Comparison of ENCODE assay signal across 8 cellular contexts in the genomic region with DNA sequence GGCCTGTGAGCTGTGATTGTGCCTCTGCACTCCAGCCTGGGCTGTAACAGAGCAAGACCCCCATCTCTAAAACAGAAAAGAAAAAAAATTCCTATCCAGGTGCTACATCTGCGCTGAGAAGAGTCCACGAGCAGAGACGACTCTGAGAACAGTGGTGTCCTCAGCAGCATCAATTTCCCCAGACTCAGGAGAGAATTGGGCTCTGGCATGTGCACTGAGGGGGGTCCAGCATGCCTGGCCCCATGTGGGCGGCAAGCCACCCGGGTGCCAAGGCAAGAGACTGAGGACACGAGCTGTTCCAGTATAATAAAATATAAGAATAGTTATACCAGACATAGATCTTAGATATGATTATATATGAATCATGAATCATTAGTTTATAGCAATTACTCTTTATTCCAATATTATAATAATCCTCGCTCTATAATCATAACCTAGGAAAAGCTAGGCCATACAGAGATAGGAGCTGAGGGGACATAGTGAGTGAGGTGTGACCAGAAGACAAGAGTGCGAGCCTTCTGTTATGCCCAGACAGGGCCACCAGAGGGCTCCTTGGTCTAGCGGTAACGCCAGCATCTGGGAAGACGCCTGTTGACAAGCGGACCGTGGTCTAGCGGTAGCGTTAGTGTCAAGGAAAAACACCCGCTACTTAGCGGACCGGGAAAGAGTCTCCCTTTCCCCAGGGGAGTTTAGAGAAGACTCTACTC. TPM values are rescaled to one million over a fixed set of nuclear protein-coding genes. Genes with fewer than 3 reads are reported as not detected.
DNase-seq lines count a peak whose midpoint lies in the region; FAIRE-seq and TF ChIP-seq lines count a peak whose summit lies in the region.
"Not testable (repeated sequence)": the region's sequence is repeated elsewhere in the genome, so short reads cannot be mapped to it uniquely, and the experiment has no call there.

No MANE protein-coding gene starts in this region.

- H3K4ac ChIP-seq in H1 (replicated peaks; ENCODE audit: insufficient read length, low read depth, low read length), result not testable (repeated sequence)

- H4K91ac ChIP-seq in H1 (replicated peaks; ENCODE audit: insufficient read length, low read length), result not testable (repeated sequence)

- H4K20me1 ChIP-seq in H1 (replicated peaks in 1 of 2; ENCODE audit: control insufficient read depth in 1 of 2, insufficient read depth in 2 of 2, low read length in 2 of 2), result peaks cover 5 to 22% of the 10 kb centered on the region in 2 experiments

- H2BK120ac ChIP-seq in H1 (replicated peaks; ENCODE audit: low read depth, low read length), result not testable (repeated sequence)

- not testable (repeated sequence) for H3K79me1 ChIP-seq in H1 (ENCODE audit: low read depth, low read length)

- not testable (repeated sequence) for H3K23ac ChIP-seq in H1 (ENCODE audit: insufficient read length)

- not testable (repeated sequence) for H2BK12ac ChIP-seq in H1 (ENCODE audit: low read depth, low read length)

- not testable (repeated sequence) for H2BK15ac ChIP-seq in H1 (ENCODE audit: low read length)

- H2AK5ac ChIP-seq in H1 (ENCODE audit: low read depth, low read length), result not testable (repeated sequence)

- TF ChIP-seq CTCF in AG09319 (IDR thresholded peaks at IDR 0.05; ENCODE audit: low read depth, low read length) (peak; percentile 34), GM12873 (IDR thresholded peaks at IDR 0.05; ENCODE audit: insufficient read depth, low read depth, low read length, missing control alignments) (peak; percentile 53), H1 (IDR thresholded peaks at IDR 0.05; ENCODE audit: control extremely low read depth in 1 of 3, insufficient read depth in 1 of 3, low read depth in 1 of 3, low read length in 3 of 3) (peak; percentile 15 to 44 (median 24); a peak in 3 of 4 replicates), kidney epithelial cell (IDR thresholded peaks at IDR 0.05; ENCODE audit: insufficient read depth, low read length, poor library complexity, severe bottlenecking) (peak; percentile 36), retinal pigment epithelial cell (conservative IDR thresholded peaks at IDR 0.05; ENCODE audit: low read depth, low read length) (peak; percentile 47)

- FAIRE-seq in H1 (lab: Jason Lieb, UNC), result peak; percentile 24

- not testable (repeated sequence) for H3K27ac Mint-ChIP-seq in activated T-cell treated with anti-CD3 and anti-CD28 coated beads, Interleukin-2, amount 50 U/mL, for 24 hours

- not testable (repeated sequence) for TF ChIP-seq EP300 in H1 (IDR thresholded peaks at IDR 0.05; ENCODE audit: borderline replicate concordance in 1 of 2, low read depth in 2 of 2, low read length in 2 of 2)

- H2BK5ac ChIP-seq in H1 (ENCODE audit: low read depth, low read length), result not testable (repeated sequence)

- TF ChIP-seq RAD21 in H1 (IDR thresholded peaks at IDR 0.05 in 1 of 2, conservative IDR thresholded peaks at IDR 0.05 in 1 of 2; ENCODE audit: low read depth in 2 of 2, low read length in 2 of 2), result peak; percentile 27 to 32; a peak in 2 of 4 replicates

- not testable (repeated sequence) for H2AFZ ChIP-seq in H1 (ENCODE audit: low read length)

- not testable (repeated sequence) for H3K4me3 ChIP-seq in SJCRH30; H1 (ENCODE audit: extremely low read depth in 1 of 4, insufficient read depth in 2 of 4, low read depth in 3 of 4, low read length in 4 of 4); kidney epithelial cell (ENCODE audit: low read depth, low read length); retinal pigment epithelial cell (ENCODE audit: low read length)

- H3K4me1 ChIP-seq in SJCRH30; H1 (replicated peaks in 1 of 4; ENCODE audit: control insufficient read depth in 3 of 4, insufficient read depth in 4 of 4, low read length in 3 of 4): not testable (repeated sequence)

- H3K36me3 ChIP-seq in SJCRH30 (peaks cover 41% of the 10 kb centered on the region), H1 (ENCODE audit: control insufficient read depth in 2 of 4, insufficient read depth in 4 of 4, low read length in 3 of 4) (peaks cover 17 to 35% (median 32%) of the 10 kb centered on the region in 4 experiments)
- H3K36me3 ChIP-seq in kidney epithelial cell (ENCODE audit: control insufficient read depth, insufficient read depth, low read length), result not testable (repeated sequence)

- not testable (repeated sequence) for H3K9me3 ChIP-seq in SJCRH30 (replicated peaks); H1 (ENCODE audit: insufficient read depth in 2 of 2, low read depth in 1 of 2, low read length in 1 of 2)

- H3K79me2 ChIP-seq in H1 (ENCODE audit: control insufficient read depth in 1 of 2, insufficient read depth in 2 of 2, low read length in 2 of 2), result not testable (repeated sequence)

- H3K14ac ChIP-seq in H1 (ENCODE audit: insufficient read length), result not testable (repeated sequence)

- not testable (repeated sequence) for H3K9ac ChIP-seq in H1 (replicated peaks in 1 of 4; ENCODE audit: extremely low read depth in 1 of 4, low read depth in 3 of 4, low read length in 3 of 4)

- not testable (repeated sequence) for H3K56ac ChIP-seq in H1 (replicated peaks; ENCODE audit: insufficient read length, low read depth, low read length)

- not testable (repeated sequence) for H3K27me3 ChIP-seq in SJCRH30; H1 (replicated peaks in 1 of 4; ENCODE audit: control insufficient read depth in 3 of 4, extremely low read depth in 1 of 4, insufficient read depth in 3 of 4, low read length in 3 of 4); kidney epithelial cell (ENCODE audit: control insufficient read depth, insufficient read depth, low read length)

- not testable (repeated sequence) for H3K4me2 ChIP-seq in H1 (ENCODE audit: insufficient read depth in 1 of 2, low read depth in 2 of 2, low read length in 2 of 2)

- H3K36me3 Mint-ChIP-seq in activated T-cell treated with anti-CD3 and anti-CD28 coated beads, Interleukin-2, amount 50 U/mL, for 24 hours (ENCODE audit: low read depth), result peaks cover 67% of the 10 kb centered on the region

- not testable (repeated sequence) for H3K4me1 Mint-ChIP-seq in activated T-cell treated with anti-CD3 and anti-CD28 coated beads, Interleukin-2, amount 50 U/mL, for 24 hours (ENCODE audit: low read depth)

- H2BK20ac ChIP-seq in H1 (ENCODE audit: low read length), result not testable (repeated sequence)

- H3K18ac ChIP-seq in H1 (ENCODE audit: extremely low read depth, low read length), result not testable (repeated sequence)

- POLR2A ChIA-PET in H1 (lab: Charles Lee; ENCODE audit: partially characterized antibody), result interaction anchor here (0.6 to 28.4 kb wide), 18 partner anchors 8 to 185 kb away, joined by 3 to 436 read pairs (median 4); partner anchors contain the start of genes ARL16, CCDC137, HGS and MRPL12

- not testable (repeated sequence) for DNase-seq in AG09319 (ENCODE audit: extremely low read depth, low read depth); kidney epithelial cell (ENCODE audit: low read depth); retinal pigment epithelial cell (ENCODE audit: low read depth)
- DNase-seq in MV-4-11 (lab: John Stamatoyannopoulos, UW) (peak; percentile 50), SJCRH30 (peak; percentile 50 to 57), H1 (ENCODE audit: low read depth in 1 of 2, low spot score in 2 of 2) (peak in 1 of 2 experiments; percentile 68)
- DNase-seq in activated T-cell treated with anti-CD3 and anti-CD28 coated beads, Interleukin-2, amount 50 U/mL, for 24 hours, result peak; percentile 61

- not testable (repeated sequence) for H3K27ac ChIP-seq in SJCRH30; H1 (ENCODE audit: low read depth, low read length)

- not testable (repeated sequence) for H4K5ac ChIP-seq in H1 (ENCODE audit: insufficient read length, low read depth, low read length)

- 52% methylated on average over 18 of the region's 18 CpGs; no CpG with 5 or more reads in 1 of the 2 experiments for WGBS in H1 (ENCODE audit: extremely low coverage in 1 of 2, insufficient coverage in 1 of 2, insufficient read length in 1 of 2, insufficient replicate concordance in 2 of 2, low coverage in 1 of 2, low lambda C conversion rate in 2 of 2, missing lambda C conversion rate in 1 of 2), 2 experiments

- not testable (repeated sequence) for H3K9me3 Mint-ChIP-seq in activated T-cell treated with anti-CD3 and anti-CD28 coated beads, Interleukin-2, amount 50 U/mL, for 24 hours

- H3K4me3 Mint-ChIP-seq in activated T-cell treated with anti-CD3 and anti-CD28 coated beads, Interleukin-2, amount 50 U/mL, for 24 hours, result not testable (repeated sequence)

- not testable (repeated sequence) for H3K27me3 Mint-ChIP-seq in activated T-cell treated with anti-CD3 and anti-CD28 coated beads, Interleukin-2, amount 50 U/mL, for 24 hours

- not testable (repeated sequence) for TF ChIP-seq POLR2A in H1 (IDR thresholded peaks at IDR 0.05; ENCODE audit: control extremely low read depth in 1 of 2, low read depth in 2 of 2, low read length in 2 of 2)

- H4K8ac ChIP-seq in H1 (ENCODE audit: extremely low read depth, insufficient read depth, low read length), result not testable (repeated sequence)

- CTCF ChIA-PET in H1 (lab: Charles Lee; ENCODE audit: partially characterized antibody), result interaction anchor here (0.6 to 4.9 kb wide), 18 partner anchors 9 to 397 kb away, joined by 3 to 20 read pairs (median 4); partner anchors contain the start of genes CCDC137, OXLD1 and PDE6G

- not testable (repeated sequence) for H3K23me2 ChIP-seq in H1 (ENCODE audit: low read depth, low read length)

RNA-seq across cellular contexts. Expression of gene ARL16, which starts 7.9 kb away (rescaled TPM):
- 83.7 and 89.9 TPM in 2 replicates for total RNA-seq in SJCRH30 (2014; rRNA removed; shearing (Covaris generic))
- 37.0 and 41.8 TPM in 2 replicates for total RNA-seq in H1 (2021; fragmentation: NEBNext Ultra II Directional; extraction: Animal tissue kit (Norgen Biotek cat#: 25700))
- polyA plus RNA-seq in H1 (2011; rRNA removed), result 60.8 and 64.2 TPM in 2 replicates
- 84.9 TPM for polyA plus RNA-seq in H1 (2011; cell fraction: cytosol; rRNA removed)
- polyA plus RNA-seq in H1 (2011; cell fraction: nucleus; rRNA removed), result 30.5 TPM
- polyA plus RNA-seq in H1 (2012, experiment 1 of 2), result 48.9 to 59.9 TPM (median 53.7 TPM) in 4 replicates
- polyA plus RNA-seq in H1 (2012, experiment 2 of 2), result 39.8 TPM
- 40.1 TPM for polyA plus RNA-seq in H1 (2013, experiment 1 of 2)
- 41.3 TPM for polyA plus RNA-seq in H1 (2013, experiment 2 of 2)
- 31.9 and 34.2 TPM in 2 replicates for polyA minus RNA-seq in H1 (2011; rRNA and poly(A)+ RNA removed)
- polyA minus RNA-seq in H1 (2011; cell fraction: cytosol; rRNA and poly(A)+ RNA removed), result 15.9 TPM
- polyA minus RNA-seq in H1 (2011; cell fraction: nucleus; rRNA and poly(A)+ RNA removed), result 18.6 TPM
- 58.9 and 67.1 TPM in 2 replicates for total RNA-seq in kidney epithelial cell

RNA-seq across cellular contexts. Expression of gene HGS, which starts 8.1 kb away (rescaled TPM):
- 88.6 and 103 TPM in 2 replicates for total RNA-seq in SJCRH30 (2014; rRNA removed; shearing (Covaris generic))
- total RNA-seq in H1 (2021; fragmentation: NEBNext Ultra II Directional; extraction: Animal tissue kit (Norgen Biotek cat#: 25700)), result 78.8 and 80.8 TPM in 2 replicates
- polyA plus RNA-seq in H1 (2011; rRNA removed), result 99.7 and 144 TPM in 2 replicates
- 68.0 TPM for polyA plus RNA-seq in H1 (2011; cell fraction: cytosol; rRNA removed)
- 334 TPM for polyA plus RNA-seq in H1 (2011; cell fraction: nucleus; rRNA removed)
- 65.1 to 84.3 TPM (median 78.3 TPM) in 4 replicates for polyA plus RNA-seq in H1 (2012, experiment 1 of 2)
- 54.5 TPM for polyA plus RNA-seq in H1 (2012, experiment 2 of 2)
- polyA plus RNA-seq in H1 (2013, experiment 1 of 2), result 39.6 TPM
- 35.7 TPM for polyA plus RNA-seq in H1 (2013, experiment 2 of 2)
- polyA minus RNA-seq in H1 (2011; rRNA and poly(A)+ RNA removed), result 71.4 and 95.1 TPM in 2 replicates
- polyA minus RNA-seq in H1 (2011; cell fraction: cytosol; rRNA and poly(A)+ RNA removed), result 67.2 TPM
- 69.8 TPM for polyA minus RNA-seq in H1 (2011; cell fraction: nucleus; rRNA and poly(A)+ RNA removed)
- 215 and 239 TPM in 2 replicates for total RNA-seq in kidney epithelial cell

RNA-seq across cellular contexts. Expression of gene CCDC137, which starts 9.1 kb away (rescaled TPM):
- total RNA-seq in SJCRH30 (2014; rRNA removed; shearing (Covaris generic)), result 50.3 and 52.8 TPM in 2 replicates
- total RNA-seq in H1 (2021; fragmentation: NEBNext Ultra II Directional; extraction: Animal tissue kit (Norgen Biotek cat#: 25700)), result 38.6 and 39.8 TPM in 2 replicates
- 17.6 and 23.3 TPM in 2 replicates for polyA plus RNA-seq in H1 (2011; rRNA removed)
- polyA plus RNA-seq in H1 (2011; cell fraction: cytosol; rRNA removed), result 28.0 TPM
- 24.2 TPM for polyA plus RNA-seq in H1 (2011; cell fraction: nucleus; rRNA removed)
- 38.1 to 44.2 TPM (median 40.1 TPM) in 4 replicates for polyA plus RNA-seq in H1 (2012, experiment 1 of 2)
- 19.9 TPM for polyA plus RNA-seq in H1 (2012, experiment 2 of 2)
- 40.4 TPM for polyA plus RNA-seq in H1 (2013, experiment 1 of 2)
- 44.2 TPM for polyA plus RNA-seq in H1 (2013, experiment 2 of 2)
- 3.2 and 4.4 TPM in 2 replicates for polyA minus RNA-seq in H1 (2011; rRNA and poly(A)+ RNA removed)
- polyA minus RNA-seq in H1 (2011; cell fraction: cytosol; rRNA and poly(A)+ RNA removed), result 8.4 TPM
- polyA minus RNA-seq in H1 (2011; cell fraction: nucleus; rRNA and poly(A)+ RNA removed), result 9.5 TPM
- total RNA-seq in kidney epithelial cell, result 22.0 and 25.6 TPM in 2 replicates

RNA-seq across cellular contexts. Expression of gene OXLD1, which starts 9.3 kb away (rescaled TPM):
- total RNA-seq in SJCRH30 (2014; rRNA removed; shearing (Covaris generic)), result 26.7 and 28.4 TPM in 2 replicates
- total RNA-seq in H1 (2021; fragmentation: NEBNext Ultra II Directional; extraction: Animal tissue kit (Norgen Biotek cat#: 25700)), result 35.9 and 41.5 TPM in 2 replicates
- polyA plus RNA-seq in H1 (2011; rRNA removed), result 61.9 and 97.9 TPM in 2 replicates
- 87.0 TPM for polyA plus RNA-seq in H1 (2011; cell fraction: cytosol; rRNA removed)
- polyA plus RNA-seq in H1 (2011; cell fraction: nucleus; rRNA removed), result 64.0 TPM
- polyA plus RNA-seq in H1 (2012, experiment 1 of 2), result 31.4 to 46.5 TPM (median 41.9 TPM) in 4 replicates
- polyA plus RNA-seq in H1 (2012, experiment 2 of 2), result 43.9 TPM
- polyA plus RNA-seq in H1 (2013, experiment 1 of 2), result 37.3 TPM
- polyA plus RNA-seq in H1 (2013, experiment 2 of 2), result 38.6 TPM
- 7.8 and 9.4 TPM in 2 replicates for polyA minus RNA-seq in H1 (2011; rRNA and poly(A)+ RNA removed)
- 12.5 TPM for polyA minus RNA-seq in H1 (2011; cell fraction: cytosol; rRNA and poly(A)+ RNA removed)
- polyA minus RNA-seq in H1 (2011; cell fraction: nucleus; rRNA and poly(A)+ RNA removed), result 23.0 TPM
- total RNA-seq in kidney epithelial cell, result 31.3 and 41.7 TPM in 2 replicates

RNA-seq across cellular contexts. Expression of gene PDE6G, which starts 19.3 kb away (rescaled TPM):
- total RNA-seq in SJCRH30 (2014; rRNA removed; shearing (Covaris generic)), result 0.13 and 0.34 TPM in 2 replicates
- total RNA-seq in H1 (2021; fragmentation: NEBNext Ultra II Directional; extraction: Animal tissue kit (Norgen Biotek cat#: 25700)), result 5.8 and 6.4 TPM in 2 replicates
- 12.9 and 15.1 TPM in 2 replicates for polyA plus RNA-seq in H1 (2011; rRNA removed)
- polyA plus RNA-seq in H1 (2011; cell fraction: cytosol; rRNA removed), result 7.8 TPM
- 8.5 TPM for polyA plus RNA-seq in H1 (2011; cell fraction: nucleus; rRNA removed)
- 7.9 to 8.8 TPM (median 8.4 TPM) in 4 replicates for polyA plus RNA-seq in H1 (2012, experiment 1 of 2)
- polyA plus RNA-seq in H1 (2012, experiment 2 of 2), result 11.4 TPM
- 6.9 TPM for polyA plus RNA-seq in H1 (2013, experiment 1 of 2)
- polyA plus RNA-seq in H1 (2013, experiment 2 of 2), result 5.8 TPM
- 1.6 and 5.0 TPM in 2 replicates for polyA minus RNA-seq in H1 (2011; rRNA and poly(A)+ RNA removed)
- polyA minus RNA-seq in H1 (2011; cell fraction: cytosol; rRNA and poly(A)+ RNA removed), result 3.7 TPM
- polyA minus RNA-seq in H1 (2011; cell fraction: nucleus; rRNA and poly(A)+ RNA removed), result 1.5 TPM
- total RNA-seq in kidney epithelial cell, result 2.2 and 5.3 TPM in 2 replicates
